20 cellular contexts compared by ENCODE assay signal in genomic region chr12:121300083-121300819, GRCh38. TPM values are rescaled to one million over a fixed set of nuclear protein-coding genes. Genes with fewer than 3 reads are reported as not detected.
DNase-seq lines count a peak whose midpoint lies in the region; TF ChIP-seq lines count a peak whose summit lies in the region.
"Had no signal": no experiment of that assay in that cellular context is flagged by ENCODE, and none has a peak within 500 bp of the region (broad histone marks: within the 10 kb centered on the region; RNA-seq: fewer than 3 reads in every experiment).

No MANE protein-coding gene starts in this region.

- H3K27ac ChIP-seq in endodermal cell (ENCODE audit: low read depth, low read length): no peak overlapping the region
- H3K27ac ChIP-seq: foreskin keratinocyte, GM23248, neural progenitor cell, right lobe of liver, thoracic aorta had no signal

- H3K4me1 ChIP-seq in endodermal cell (ENCODE audit: control insufficient read depth, insufficient read depth, low read length) (no peaks in the 10 kb centered on the region), Caco-2 (no peaks in the 10 kb centered on the region)

- WGBS in endodermal cell (ENCODE audit: insufficient coverage in 1 of 2, insufficient read length in 1 of 2), 2 experiments: 82 to 93% methylated on average over 3 to 4 of the region's 4 CpGs

- H3K4me3 ChIP-seq in endodermal cell (ENCODE audit: low read length) (no peak overlapping the region), Caco-2 (ENCODE audit: low read depth, low read length) (no peak overlapping the region)
- H3K4me3 ChIP-seq: GM23248, lung, neural progenitor cell, right lobe of liver, thoracic aorta had no signal

- DNase-seq in activated CD4-positive, CD25-positive, alpha-beta regulatory T cell treated with anti-CD3 and anti-CD28 coated beads, Interleukin-2, amount 50 U/mL, for 72 hours: peak; percentile 4
- no peak for DNase-seq in activated CD4-positive, CD25-positive, alpha-beta regulatory T cell (lab: John Stamatoyannopoulos, UW)
- DNase-seq in NCI-H146 treated with DMSO at 0.1 percent for 48 hours (lab: John Stamatoyannopoulos, UW; ENCODE audit: unreplicated experiment) (peak; percentile 86), endodermal cell (peak; percentile 27), type B pancreatic cell (ENCODE audit: extremely low spot score, unreplicated experiment) (no peak), germinal center (ENCODE audit: low spot score) (no peak), Caco-2 (no peak)
- DNase-seq in stimulated activated CD4-positive, alpha-beta T cell treated with anti-CD3 and anti-CD28 coated beads, Interleukin-4, amount 100 ng/mL, for 4 hours: no peak
- DNase-seq: activated CD4-positive, alpha-beta T cell treated with anti-CD3 and anti-CD28 coated beads for 48 hours; activated naive CD8-positive, alpha-beta T cell treated with anti-CD3 and anti-CD28 coated beads for 36 hours; effector CD8-positive, alpha-beta T cell; foreskin keratinocyte; GM23248; NCI-H1694; NK-92 treated with Interleukin-12 subunit alpha and Interleukin-12 subunit beta, amount 100 ng/mL, for 24 hours; stimulated activated CD8-positive, alpha-beta memory T cell treated with anti-CD3 and anti-CD28 coated beads, Interleukin-4, amount 100 ng/mL, for 48 hours had no signal

- TF ChIP-seq CTCF in endodermal cell (conservative IDR thresholded peaks at IDR 0.05) (no peak), type B pancreatic cell (conservative IDR thresholded peaks at IDR 0.05) (no peak), Caco-2 (IDR thresholded peaks at IDR 0.05; ENCODE audit: insufficient read depth in 1 of 2, low read depth in 1 of 2, low read length in 1 of 2, severe bottlenecking in 1 of 2, unreplicated experiment in 1 of 2) (no peak)

- H3K4me3 Mint-ChIP-seq in endodermal cell: no peak overlapping the region
- H3K4me3 Mint-ChIP-seq in type B pancreatic cell: peak overlapping the region; percentile 24
- no peak overlapping the region for H3K4me3 Mint-ChIP-seq in Caco-2 (ENCODE audit: unreplicated experiment)
- H3K4me3 Mint-ChIP-seq: activated naive CD8-positive, alpha-beta T cell treated with anti-CD3 and anti-CD28 coated beads for 36 hours; neural progenitor cell had no signal

- no peaks in the 10 kb centered on the region for H3K9me3 ChIP-seq in endodermal cell (ENCODE audit: control insufficient read depth, low read length)
- H3K9me3 ChIP-seq in Caco-2: no peaks in the 10 kb centered on the region
- H3K9me3 ChIP-seq: right lobe of liver, thoracic aorta had no signal

- no peaks in the 10 kb centered on the region for H3K36me3 Mint-ChIP-seq in endodermal cell (ENCODE audit: low read depth)
- no peaks in the 10 kb centered on the region for H3K36me3 Mint-ChIP-seq in type B pancreatic cell
- H3K36me3 Mint-ChIP-seq in Caco-2 (ENCODE audit: insufficient read depth, unreplicated experiment): no peaks in the 10 kb centered on the region
- H3K36me3 Mint-ChIP-seq: activated naive CD8-positive, alpha-beta T cell treated with anti-CD3 and anti-CD28 coated beads for 36 hours; neural progenitor cell had no signal

- H3K9me3 Mint-ChIP-seq in endodermal cell: no peaks in the 10 kb centered on the region
- no peaks in the 10 kb centered on the region for H3K9me3 Mint-ChIP-seq in type B pancreatic cell
- no peaks in the 10 kb centered on the region for H3K9me3 Mint-ChIP-seq in Caco-2 (ENCODE audit: unreplicated experiment)
- H3K9me3 Mint-ChIP-seq: activated naive CD8-positive, alpha-beta T cell treated with anti-CD3 and anti-CD28 coated beads for 36 hours; neural progenitor cell had no signal

- intact Hi-C loops in Caco-2 (cut with micrococcal nuclease; ENCODE audit: unreplicated experiment): no loop called here

- H3K4me1 Mint-ChIP-seq in endodermal cell: peaks cover 3% of the 10 kb centered on the region
- H3K4me1 Mint-ChIP-seq in type B pancreatic cell (ENCODE audit: unreplicated experiment): peaks cover 19% of the 10 kb centered on the region
- no peaks in the 10 kb centered on the region for H3K4me1 Mint-ChIP-seq in Caco-2 (ENCODE audit: low read depth, unreplicated experiment)

- no peaks in the 10 kb centered on the region for H3K27me3 Mint-ChIP-seq in endodermal cell (ENCODE audit: insufficient read depth)
- H3K27me3 Mint-ChIP-seq in type B pancreatic cell: no peaks in the 10 kb centered on the region
- H3K27me3 Mint-ChIP-seq in Caco-2 (ENCODE audit: insufficient read depth, unreplicated experiment): no peaks in the 10 kb centered on the region
- H3K27me3 Mint-ChIP-seq: activated naive CD8-positive, alpha-beta T cell treated with anti-CD3 and anti-CD28 coated beads for 36 hours had no signal

- H3K27me3 ChIP-seq in endodermal cell (ENCODE audit: control insufficient read depth, insufficient read depth, low read length, poor library complexity, severe bottlenecking): no peaks in the 10 kb centered on the region
- H3K27me3 ChIP-seq in Caco-2 (replicated peaks; ENCODE audit: control insufficient read depth, insufficient read depth, low read length): no peaks in the 10 kb centered on the region
- H3K27me3 ChIP-seq: foreskin keratinocyte, neural progenitor cell, right lobe of liver had no signal

- CTCF ChIA-PET in Caco-2 (lab: Charles Lee): no interaction called here

- H3K27ac Mint-ChIP-seq in endodermal cell (no peak overlapping the region), type B pancreatic cell (peak overlapping the region; percentile 16), Caco-2 (ENCODE audit: unreplicated experiment) (no peak overlapping the region)
- H3K27ac Mint-ChIP-seq: activated naive CD8-positive, alpha-beta T cell treated with anti-CD3 and anti-CD28 coated beads for 36 hours; neural progenitor cell had no signal

- no TSS peak for BruUV-seq in Caco-2 (replicated peaks; lab: Mats Ljungman, UMichigan)

- H3K36me3 ChIP-seq in endodermal cell (ENCODE audit: control insufficient read depth, insufficient read depth, low read length) (no peaks in the 10 kb centered on the region), Caco-2 (ENCODE audit: control insufficient read depth, insufficient read depth, low read length) (no peaks in the 10 kb centered on the region)
- H3K36me3 ChIP-seq: neural progenitor cell, right lobe of liver, thoracic aorta had no signal

- POLR2A ChIA-PET in Caco-2 (lab: Charles Lee): interaction anchor here (0.6 kb wide), 1 partner anchor 409 kb away, joined by 13 read pairs; no protein-coding TSS in a partner anchor

- H3K9ac ChIP-seq in endodermal cell (ENCODE audit: extremely low read depth, low read length, poor library complexity, severe bottlenecking): no peak overlapping the region
- H3K9ac ChIP-seq: GM23248, neural progenitor cell had no signal

RNA-seq across cellular contexts. Expression of gene CAMKK2, which starts 3.7 kb away (rescaled TPM):
- total RNA-seq in endodermal cell (100 to 1,000 TPM in 1 of 2 donors, 10 to 100 TPM in 1; 95.8 to 113 TPM), type B pancreatic cell (ENCODE audit: low replicate concordance) (33.9 and 34.4 TPM in 2 replicates), Caco-2 (2022) (26.9 and 31.0 TPM in 2 replicates)
- 30.7 TPM for polyA plus RNA-seq in endodermal cell (2013, experiment 1 of 2)
- 29.4 TPM for polyA plus RNA-seq in endodermal cell (2013, experiment 2 of 2)

RNA-seq across cellular contexts. Expression of gene ANAPC5, which starts 52.0 kb away (rescaled TPM):
- total RNA-seq in endodermal cell (100 to 1,000 TPM in 1 of 2 donors, 10 to 100 TPM in 1; 87.7 to 111 TPM), type B pancreatic cell (ENCODE audit: low replicate concordance) (98.3 and 101 TPM in 2 replicates), Caco-2 (2022) (106 and 115 TPM in 2 replicates)
- polyA plus RNA-seq in endodermal cell (2013, experiment 1 of 2): 91.4 TPM
- polyA plus RNA-seq in endodermal cell (2013, experiment 2 of 2): 90.2 TPM

Comparison
In these comparisons a context has a peak if more than half of its experiments do, and no peak if none do; other contexts are left out.
1. DNase-seq: peak in activated CD4-positive, CD25-positive, alpha-beta regulatory T cell treated with anti-CD3 and anti-CD28 coated beads, Interleukin-2, amount 50 U/mL, for 72 hours (single experiment), NCI-H146 treated with DMSO at 0.1 percent for 48 hours (single experiment) and endodermal cell (single experiment); none in activated CD4-positive, CD25-positive, alpha-beta regulatory T cell (0 of 4), type B pancreatic cell (single experiment), stimulated activated CD4-positive, alpha-beta T cell treated with anti-CD3 and anti-CD28 coated beads, Interleukin-4, amount 100 ng/mL, for 4 hours (0 of 2), germinal center (single experiment) and Caco-2 (0 of 2).